In genomic region chr1:150082494-150082893, GRCh38 we compare ENCODE assay signal across 27 cellular contexts. TPM values are rescaled to one million over a fixed set of nuclear protein-coding genes. Genes with fewer than 3 reads are reported as not detected.
DNase-seq lines count a peak whose midpoint lies in the region; ATAC-seq, FAIRE-seq and TF ChIP-seq lines count a peak whose summit lies in the region.
"Had no signal": no experiment of that assay in that cellular context is flagged by ENCODE, and none has a peak within 500 bp of the region (broad histone marks: within the 10 kb centered on the region; RNA-seq: fewer than 3 reads in every experiment).

No MANE protein-coding gene starts in this region.

- H3K36me3 ChIP-seq in K562 (ENCODE audit: control insufficient read depth, insufficient read depth, low read length), result peaks cover 66% of the 10 kb centered on the region

- intact Hi-C loops in K562 (cut with micrococcal nuclease), result no loop called here
- intact Hi-C loops in activated CD4-positive, alpha-beta memory T cell treated with anti-CD3 and anti-CD28 coated beads for 36 hours (cut with micrococcal nuclease), result no loop called here

- TF ChIP-seq RAD21 in K562 (CRISPR knock-in tag; conservative IDR thresholded peaks at IDR 0.05 in 1 of 2, IDR thresholded peaks at IDR 0.05 in 1 of 2), result no peak

- no TSS peak for BruUV-seq in K562 (replicated peaks; lab: Mats Ljungman, UMichigan)

- H3K4me1 ChIP-seq in K562 (replicated peaks in 1 of 2; ENCODE audit: control insufficient read depth in 2 of 2, insufficient read depth in 2 of 2, low read length in 2 of 2), result no peaks in the 10 kb centered on the region
- H3K4me1 ChIP-seq: BE2C had no signal

- no peak overlapping the region for H3K4me2 ChIP-seq in K562 (ENCODE audit: insufficient read depth, low read length)
- H3K4me2 ChIP-seq: BLaER1 had no signal

- CTCF ChIA-PET in K562 (lab: Yijun Ruan, JAX; ENCODE audit: low intra/inter-chr PET ratio), result no interaction called here
- CTCF ChIA-PET in activated CD4-positive, alpha-beta memory T cell treated with anti-CD3 and anti-CD28 coated beads for 36 hours (lab: Charles Lee), result interaction anchor here (0.9 kb wide), 1 partner anchor 11 kb away, joined by 3 read pairs; no protein-coding TSS in a partner anchor

- no peak overlapping the region for H3K4me3 Mint-ChIP-seq in activated CD4-positive, alpha-beta memory T cell treated with anti-CD3 and anti-CD28 coated beads for 36 hours
- H3K4me3 Mint-ChIP-seq in stimulated activated naive CD8-positive, alpha-beta T cell treated with anti-CD3 and anti-CD28 coated beads, Interleukin-15, amount 100 ng/mL, for 72 hours, result no peak overlapping the region
- H3K4me3 Mint-ChIP-seq: CD14-positive monocyte; CD4-positive, alpha-beta memory T cell; CD4-positive, CD25-positive, alpha-beta regulatory T cell; CD8-positive, alpha-beta memory T cell had no signal

- no peak overlapping the region for H3K27ac Mint-ChIP-seq in activated CD4-positive, alpha-beta memory T cell treated with anti-CD3 and anti-CD28 coated beads for 36 hours
- no peak overlapping the region for H3K27ac Mint-ChIP-seq in stimulated activated naive CD8-positive, alpha-beta T cell treated with anti-CD3 and anti-CD28 coated beads, Interleukin-15, amount 100 ng/mL, for 72 hours
- H3K27ac Mint-ChIP-seq: CD14-positive monocyte; CD4-positive, CD25-positive, alpha-beta regulatory T cell had no signal

- H3K9me3 Mint-ChIP-seq in activated CD4-positive, alpha-beta memory T cell treated with anti-CD3 and anti-CD28 coated beads for 36 hours, result no peaks in the 10 kb centered on the region
- no peaks in the 10 kb centered on the region for H3K9me3 Mint-ChIP-seq in stimulated activated naive CD8-positive, alpha-beta T cell treated with anti-CD3 and anti-CD28 coated beads, Interleukin-15, amount 100 ng/mL, for 72 hours
- H3K9me3 Mint-ChIP-seq: CD4-positive, alpha-beta memory T cell; CD4-positive, CD25-positive, alpha-beta regulatory T cell; CD8-positive, alpha-beta memory T cell had no signal

- 87% methylated on average over 4 of the region's 4 CpGs for WGBS in K562 (ENCODE audit: insufficient coverage, low coverage, missing lambda C conversion rate)

- no peaks in the 10 kb centered on the region for H3K79me2 ChIP-seq in K562 (ENCODE audit: control insufficient read depth, insufficient read depth, low read length)

- H3K4me3 ChIP-seq in K562, result no peak overlapping the region
- H3K4me3 ChIP-seq: BLaER1, GM12878 had no signal

- no peak overlapping the region for H3K9ac ChIP-seq in K562 (ENCODE audit: insufficient read depth in 1 of 2, low read depth in 2 of 2, low read length in 2 of 2)
- H3K9ac ChIP-seq: BLaER1 had no signal

- no peak for TF ChIP-seq EP300 in K562 (IDR thresholded peaks at IDR 0.05; ENCODE audit: low read length)

- H3K9me3 ChIP-seq in K562 (replicated peaks; ENCODE audit: control insufficient read depth, insufficient read depth, low read depth, low read length), result no peaks in the 10 kb centered on the region
- H3K9me3 ChIP-seq: BE2C, BLaER1 had no signal

- peak; percentile 20 for DNase-seq in SK-MEL-5 (ENCODE audit: low read depth, low spot score)
- DNase-seq in K562 (ENCODE audit: extremely low read depth in 1 of 4, low spot score in 3 of 4), result no peak
- peak; percentile 52 for DNase-seq in epidermal melanocyte (ENCODE audit: insufficient read length, low spot score)
- DNase-seq in activated CD4-positive, alpha-beta memory T cell treated with anti-CD3 and anti-CD28 coated beads for 36 hours, result no peak
- no peak for DNase-seq in stimulated activated naive CD8-positive, alpha-beta T cell treated with anti-CD3 and anti-CD28 coated beads, Interleukin-15, amount 100 ng/mL, for 72 hours
- DNase-seq: 8988T; ACHN; BE2C; C1 segment of cervical spinal cord; CD4-positive, alpha-beta memory T cell; CD4-positive, CD25-positive, alpha-beta regulatory T cell; CD8-positive, alpha-beta memory T cell; COR-L47; DMS 273 treated with DMSO at 0.1 percent for 48 hours; DMS153; DMS53; DMS79; DND-41; EL; GDM1 had no signal

- H3K27ac ChIP-seq in K562 (ENCODE audit: extremely low read depth, low read depth, low read length), result no peak overlapping the region
- H3K27ac ChIP-seq: BLaER1 had no signal

- no peak for ATAC-seq in K562
- no peak for ATAC-seq in HG02973 (IDR thresholded peaks at IDR 0.05; ENCODE audit: unreplicated experiment)
- ATAC-seq in stimulated activated naive CD8-positive, alpha-beta T cell treated with anti-CD3 and anti-CD28 coated beads, Interleukin-15, amount 100 ng/mL, for 72 hours, result no peak
- ATAC-seq: GM12878 had no signal

- H3K27me3 ChIP-seq in K562 (ENCODE audit: control insufficient read depth in 2 of 2, insufficient read depth in 2 of 2, low read length in 2 of 2), result no peaks in the 10 kb centered on the region
- H3K27me3 ChIP-seq: BE2C, BLaER1 had no signal

- no peaks in the 10 kb centered on the region for H3K4me1 Mint-ChIP-seq in activated CD4-positive, alpha-beta memory T cell treated with anti-CD3 and anti-CD28 coated beads for 36 hours (ENCODE audit: low read depth)
- no peaks in the 10 kb centered on the region for H3K4me1 Mint-ChIP-seq in stimulated activated naive CD8-positive, alpha-beta T cell treated with anti-CD3 and anti-CD28 coated beads, Interleukin-15, amount 100 ng/mL, for 72 hours
- H3K4me1 Mint-ChIP-seq: CD14-positive monocyte had no signal

- TF ChIP-seq CTCF in K562 (IDR thresholded peaks at IDR 0.05 in 2 of 3, conservative IDR thresholded peaks at IDR 0.05 in 1 of 3; ENCODE audit: insufficient read depth in 2 of 3, low read depth in 1 of 3, low read length in 3 of 3), result no peak

- no peaks in the 10 kb centered on the region for H3K27me3 Mint-ChIP-seq in activated CD4-positive, alpha-beta memory T cell treated with anti-CD3 and anti-CD28 coated beads for 36 hours
- no peaks in the 10 kb centered on the region for H3K27me3 Mint-ChIP-seq in stimulated activated naive CD8-positive, alpha-beta T cell treated with anti-CD3 and anti-CD28 coated beads, Interleukin-15, amount 100 ng/mL, for 72 hours
- H3K27me3 Mint-ChIP-seq: CD4-positive, alpha-beta memory T cell; CD4-positive, CD25-positive, alpha-beta regulatory T cell; CD8-positive, alpha-beta memory T cell had no signal

- H3K9me1 ChIP-seq in K562 (ENCODE audit: control insufficient read depth, insufficient read depth, low read length), result no peaks in the 10 kb centered on the region

- POLR2A ChIA-PET in K562 (lab: Yijun Ruan, JAX), result interaction anchor here (1.1 kb wide), 1 partner anchor 11 kb away, joined by 3 read pairs; no protein-coding TSS in a partner anchor
- POLR2A ChIA-PET in activated CD4-positive, alpha-beta memory T cell treated with anti-CD3 and anti-CD28 coated beads for 36 hours (lab: Charles Lee), result no interaction called here

- H4K20me1 ChIP-seq in K562 (replicated peaks; ENCODE audit: control insufficient read depth, insufficient read depth, low read length), result no peaks in the 10 kb centered on the region
- H4K20me1 ChIP-seq: BLaER1 had no signal

- FAIRE-seq in K562 (lab: Jason Lieb, UNC), result no peak
- FAIRE-seq: A204.1, GM12878, GM12892, GM18507 had no signal

- H2AFZ ChIP-seq in K562 (ENCODE audit: low read depth, low read length), result no peak overlapping the region

- TF ChIP-seq POLR2A in K562 (conservative IDR thresholded peaks at IDR 0.05), result no peak

- in situ Hi-C loops in SK-MEL-5 (cut with HindIII; ENCODE audit: low pct_unique_long_range_greater_than_20kb, low sequenced_read_pairs) (no loop called here), K562 (cut with MboI) (no loop called here)

- peaks cover 32% of the 10 kb centered on the region for H3K36me3 Mint-ChIP-seq in activated CD4-positive, alpha-beta memory T cell treated with anti-CD3 and anti-CD28 coated beads for 36 hours

TF ChIP-seq in K562, 482 proteins besides CTCF, POLR2A, EP300 and RAD21:
- 0 out of 2 replicates have a peak, but pooled peaks have one; percentile 42 for TF ChIP-seq ZKSCAN1 (IDR thresholded peaks at IDR 0.05; ENCODE audit: low read depth, low read length)
- no peak for TF ChIP-seq KLF10 (CRISPR knock-in tag; IDR thresholded peaks at IDR 0.05)
TF ChIP-seq in K562: peak in this region for 1.

RNA-seq across cellular contexts. Expression of gene VPS45, which starts 14.9 kb away (rescaled TPM):
- total RNA-seq in SK-MEL-5 (2014; rRNA removed; shearing (Covaris generic)), result 56.1 and 59.3 TPM in 2 replicates
- 36.4 and 40.1 TPM in 2 replicates for polyA plus RNA-seq in SK-MEL-5 (2015; cell fraction: cytosol; rRNA removed)
- polyA plus RNA-seq in SK-MEL-5 (2015; cell fraction: nucleus; rRNA removed), result 241 and 248 TPM in 2 replicates
- total RNA-seq in K562 (2011; cell fraction: chromatin; rRNA removed; ENCODE audit: low replicate concordance), result 62.1 and 168 TPM in 2 replicates
- 28.7 and 34.9 TPM in 2 replicates for total RNA-seq in K562 (2011; cell fraction: nucleolus; rRNA removed)
- 61.0 and 81.9 TPM in 2 replicates for total RNA-seq in K562 (2011; cell fraction: nucleoplasm; rRNA removed)
- 17.9 and 21.3 TPM in 2 replicates for total RNA-seq in K562 (2014; rRNA removed)
- 42.6 and 44.6 TPM in 2 replicates for total RNA-seq in K562 (2014; rRNA removed; fragmentation: Illumina TruSeq; extraction: Trizol)
- total RNA-seq in K562 (2015; rRNA removed; fragmentation: Illumina TruSeq; extraction: Trizol), result 34.1 and 34.4 TPM in 2 replicates
- 27.0 and 27.4 TPM in 2 replicates for total RNA-seq in K562 (2021)
- polyA plus RNA-seq in K562 (2011; rRNA removed), result 37.1 and 48.2 TPM in 2 replicates
- polyA plus RNA-seq in K562 (2011; cell fraction: cytosol; rRNA removed), result 13.3 and 19.3 TPM in 2 replicates
- 47.8 and 80.7 TPM in 2 replicates for polyA plus RNA-seq in K562 (2011; cell fraction: nucleus; rRNA removed)
- polyA plus RNA-seq in K562 (2012), result 27.7 and 37.9 TPM in 2 replicates
- 30.8 and 38.3 TPM in 2 replicates for polyA plus RNA-seq in K562 (2014; fragmentation: Illumina TruSeq; extraction: Trizol)
- 10 to 100 TPM; 21.3 to 43.6 TPM for polyA plus RNA-seq in K562 (2014; fragmentation: Nextera tagmentation; extraction: Ambion mirVana)
- 24.1 and 31.5 TPM in 2 replicates for polyA plus RNA-seq in K562 (2014; rRNA removed)
- 52.9 and 57.7 TPM in 2 replicates for polyA minus RNA-seq in K562 (2011; rRNA and poly(A)+ RNA removed)
- 14.2 and 14.5 TPM in 2 replicates for polyA minus RNA-seq in K562 (2011; cell fraction: cytosol; rRNA and poly(A)+ RNA removed)
- 30.6 and 73.8 TPM in 2 replicates for polyA minus RNA-seq in K562 (2011; cell fraction: nucleus; rRNA and poly(A)+ RNA removed)
- total RNA-seq in activated CD4-positive, alpha-beta memory T cell treated with anti-CD3 and anti-CD28 coated beads for 36 hours, result 10 to 100 TPM; 26.5 to 28.3 TPM

Comparison
In these comparisons a context has a peak if more than half of its experiments do, and no peak if none do; other contexts are left out.
1. DNase-seq: peak in SK-MEL-5 (single experiment) and epidermal melanocyte (single experiment); none in K562 (0 of 4), activated CD4-positive, alpha-beta memory T cell treated with anti-CD3 and anti-CD28 coated beads for 36 hours (single experiment) and stimulated activated naive CD8-positive, alpha-beta T cell treated with anti-CD3 and anti-CD28 coated beads, Interleukin-15, amount 100 ng/mL, for 72 hours (0 of 2).